In the genomic region with DNA sequence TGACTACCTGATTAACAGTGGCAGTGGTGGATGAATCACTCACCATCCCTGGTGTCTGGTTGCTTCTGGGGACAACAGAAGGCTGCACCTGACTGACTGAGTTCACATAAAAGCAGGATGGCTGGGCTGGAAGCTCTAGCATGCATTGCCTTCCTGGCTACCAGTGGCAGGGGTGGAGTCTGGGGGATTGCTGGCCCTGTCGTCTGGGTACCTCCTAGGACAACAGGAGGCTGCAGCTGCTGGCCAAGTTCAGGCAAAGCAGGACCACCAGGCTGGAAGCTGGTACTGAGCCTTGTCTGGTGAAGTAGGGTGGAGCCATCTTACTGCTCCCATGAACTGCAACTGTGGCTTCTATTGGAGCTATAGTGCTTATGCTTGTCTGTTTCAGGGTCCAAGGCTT, we compare ENCODE assay signal across 22 cellular contexts.
A peak's percentile ranks its signal among the peaks of the same experiment; 100 is the strongest.
DNase-seq lines count a peak whose midpoint lies in the region; ATAC-seq, FAIRE-seq and TF ChIP-seq lines count a peak whose summit lies in the region.
"Had no signal": no experiment of that assay in that cellular context is flagged by ENCODE, and none has a peak within 500 bp of the region (broad histone marks: within the 10 kb centered on the region; RNA-seq: fewer than 3 reads in every experiment).

No MANE protein-coding gene starts in this region.

- no CpG with 5 or more reads among the region's 1 CpG for WGBS in neuronal stem cell (ENCODE audit: extremely low coverage in 2 of 2, insufficient read length in 2 of 2, insufficient replicate concordance in 1 of 2), 2 donors

- no peak overlapping the region for H4K8ac ChIP-seq in neuronal stem cell (ENCODE audit: low read depth, low read length)

- DNase-seq in HTR-8/SVneo (ENCODE audit: insufficient read length, low spot score): no peak
- DNase-seq in PC-3: peak; percentile 8
- no peak for DNase-seq in neuronal stem cell (ENCODE audit: low spot score)
- peak; percentile 35 for DNase-seq in upper lobe of right lung
- no peak for DNase-seq in effector CD4-positive, alpha-beta T cell
- DNase-seq in NCI-H1105 (lab: John Stamatoyannopoulos, UW): no peak
- no peak for DNase-seq in midbrain (lab: John Stamatoyannopoulos, UW)
- DNase-seq: CD4-positive, CD25-positive, alpha-beta regulatory T cell; CD8-positive, alpha-beta T cell; DMS 273 treated with DMSO at 0.1 percent for 48 hours; DMS79; EL; GF-D8; GOT3; HFFc6 had no signal

- H3K79me2 ChIP-seq in PC-3 (ENCODE audit: low read length): no peaks in the 10 kb centered on the region

- H2BK5ac ChIP-seq in neuronal stem cell (ENCODE audit: low read length): peak overlapping the region; percentile 43

- H2AK5ac ChIP-seq in neuronal stem cell (ENCODE audit: low read depth, low read length): peak overlapping the region; percentile 37

- intact Hi-C loops in PC-3 (cut with micrococcal nuclease) (no loop called here), upper lobe of right lung (cut with DNase I) (no loop called here)

- H3K27ac ChIP-seq in PC-3 (ENCODE audit: low read length) (no peak overlapping the region), neuronal stem cell (replicated peaks; ENCODE audit: low read length) (no peak overlapping the region), upper lobe of right lung (no peak overlapping the region)
- H3K27ac ChIP-seq: BLaER1, C4-2B had no signal

- H3K4me3 ChIP-seq in PC-3 (ENCODE audit: low read length) (no peak overlapping the region), neuronal stem cell (ENCODE audit: low read length in 2 of 2) (no peak overlapping the region), upper lobe of right lung (no peak overlapping the region)
- H3K4me3 ChIP-seq: BLaER1, HAP-1 had no signal

- H2BK120ac ChIP-seq in neuronal stem cell (ENCODE audit: low read depth, low read length): no peak overlapping the region

- no peaks in the 10 kb centered on the region for H3K79me1 ChIP-seq in neuronal stem cell (ENCODE audit: low read depth, low read length)

- TF ChIP-seq CTCF in PC-3 (conservative IDR thresholded peaks at IDR 0.05; ENCODE audit: low read depth, low read length): no peak
- TF ChIP-seq CTCF in upper lobe of right lung (IDR thresholded peaks at IDR 0.05): no peak

- H2AFZ ChIP-seq in PC-3 (ENCODE audit: low read length) (no peak overlapping the region), neuronal stem cell (ENCODE audit: low read length) (no peak overlapping the region)

- BruUV-seq in PC-3 (replicated peaks; lab: Mats Ljungman, UMichigan): no TSS peak

- H3K4me2 ChIP-seq in PC-3 (ENCODE audit: low read length): no peak overlapping the region
- H3K4me2 ChIP-seq in neuronal stem cell (ENCODE audit: insufficient read depth, low read length, poor library complexity, severe bottlenecking): no peak overlapping the region
- H3K4me2 ChIP-seq: BLaER1 had no signal

- no peaks in the 10 kb centered on the region for H3F3A ChIP-seq in PC-3 (ENCODE audit: low read length, unreplicated experiment)

- H3K9me2 ChIP-seq in PC-3 (replicated peaks; ENCODE audit: low read length): no peaks in the 10 kb centered on the region

- CTCF ChIA-PET in PC-3 (lab: Charles Lee): no interaction called here

- no peaks in the 10 kb centered on the region for H3K36me3 ChIP-seq in PC-3 (ENCODE audit: low read depth, low read length)
- no peaks in the 10 kb centered on the region for H3K36me3 ChIP-seq in neuronal stem cell (replicated peaks in 1 of 2; ENCODE audit: control insufficient read depth in 2 of 2, insufficient read depth in 2 of 2, low read length in 2 of 2)
- H3K36me3 ChIP-seq in upper lobe of right lung: no peaks in the 10 kb centered on the region
- H3K36me3 ChIP-seq: BLaER1, HAP-1 had no signal

- no peaks in the 10 kb centered on the region for H3K27me3 ChIP-seq in PC-3 (ENCODE audit: low read length)
- no peaks in the 10 kb centered on the region for H3K27me3 ChIP-seq in neuronal stem cell (ENCODE audit: control insufficient read depth in 3 of 3, insufficient read depth in 3 of 3, low read depth in 1 of 3, low read length in 3 of 3)
- no peaks in the 10 kb centered on the region for H3K27me3 ChIP-seq in upper lobe of right lung
- H3K27me3 ChIP-seq: BLaER1 had no signal

- H4K91ac ChIP-seq in neuronal stem cell (ENCODE audit: low read depth, low read length, poor library complexity): no peak overlapping the region

- peak overlapping the region; percentile 78 for H2BK15ac ChIP-seq in neuronal stem cell (ENCODE audit: low read length)

- POLR2A ChIA-PET in PC-3 (lab: Charles Lee; ENCODE audit: unreplicated experiment): no interaction called here

- no peaks in the 10 kb centered on the region for H3K4me1 ChIP-seq in PC-3 (ENCODE audit: insufficient read depth, low read length)
- H3K4me1 ChIP-seq in neuronal stem cell (ENCODE audit: control insufficient read depth in 2 of 2, insufficient read depth in 1 of 2, low read depth in 1 of 2, low read length in 2 of 2): peaks cover 0 to 3% of the 10 kb centered on the region in 2 donors
- H3K4me1 ChIP-seq in upper lobe of right lung: no peaks in the 10 kb centered on the region
- H3K4me1 ChIP-seq: BLaER1, HAP-1 had no signal

- H3K9me3 ChIP-seq in PC-3 (ENCODE audit: low read length) (no peaks in the 10 kb centered on the region), neuronal stem cell (replicated peaks in 1 of 2; ENCODE audit: control insufficient read depth in 2 of 2, insufficient read depth in 1 of 2, low read depth in 1 of 2, low read length in 2 of 2) (no peaks in the 10 kb centered on the region), upper lobe of right lung (no peaks in the 10 kb centered on the region)
- H3K9me3 ChIP-seq: BLaER1, HAP-1 had no signal

- no peak overlapping the region for H3K4ac ChIP-seq in neuronal stem cell (ENCODE audit: low read length)

- no peak overlapping the region for H2BK12ac ChIP-seq in neuronal stem cell (ENCODE audit: low read length)

- ATAC-seq in PC-3: no peak
- peak; percentile 10 for ATAC-seq in upper lobe of right lung
- ATAC-seq: CD8-positive, alpha-beta T cell had no signal

- no peak overlapping the region for H3K9ac ChIP-seq in PC-3 (ENCODE audit: low read length)
- no peak overlapping the region for H3K9ac ChIP-seq in neuronal stem cell (ENCODE audit: low read depth, low read length, poor library complexity)
- H3K9ac ChIP-seq: BLaER1 had no signal

- no peak overlapping the region for H3K23ac ChIP-seq in neuronal stem cell (ENCODE audit: low read depth, low read length, poor library complexity)

- peak overlapping the region; percentile 49 for H3K14ac ChIP-seq in neuronal stem cell (ENCODE audit: low read length)

- no peaks in the 10 kb centered on the region for H4K20me1 ChIP-seq in PC-3 (ENCODE audit: low read length)
- H4K20me1 ChIP-seq: BLaER1 had no signal

- FAIRE-seq in HTR-8/SVneo (lab: Jason Lieb, UNC): peak; percentile 57
- FAIRE-seq: D721Med, GM12891, GM18507, H54 had no signal

- peak overlapping the region; percentile 60 for H3K18ac ChIP-seq in neuronal stem cell (ENCODE audit: low read length)

Comparison
In these comparisons a context has a peak if more than half of its experiments do, and no peak if none do; other contexts are left out.
1. DNase-seq: peak in PC-3 (single experiment) and upper lobe of right lung (single experiment); none in HTR-8/SVneo (single experiment), neuronal stem cell (single experiment), effector CD4-positive, alpha-beta T cell (single experiment), NCI-H1105 (single experiment) and midbrain (single experiment).